ENCODE assay signal across 11 cellular contexts in the genomic region with DNA sequence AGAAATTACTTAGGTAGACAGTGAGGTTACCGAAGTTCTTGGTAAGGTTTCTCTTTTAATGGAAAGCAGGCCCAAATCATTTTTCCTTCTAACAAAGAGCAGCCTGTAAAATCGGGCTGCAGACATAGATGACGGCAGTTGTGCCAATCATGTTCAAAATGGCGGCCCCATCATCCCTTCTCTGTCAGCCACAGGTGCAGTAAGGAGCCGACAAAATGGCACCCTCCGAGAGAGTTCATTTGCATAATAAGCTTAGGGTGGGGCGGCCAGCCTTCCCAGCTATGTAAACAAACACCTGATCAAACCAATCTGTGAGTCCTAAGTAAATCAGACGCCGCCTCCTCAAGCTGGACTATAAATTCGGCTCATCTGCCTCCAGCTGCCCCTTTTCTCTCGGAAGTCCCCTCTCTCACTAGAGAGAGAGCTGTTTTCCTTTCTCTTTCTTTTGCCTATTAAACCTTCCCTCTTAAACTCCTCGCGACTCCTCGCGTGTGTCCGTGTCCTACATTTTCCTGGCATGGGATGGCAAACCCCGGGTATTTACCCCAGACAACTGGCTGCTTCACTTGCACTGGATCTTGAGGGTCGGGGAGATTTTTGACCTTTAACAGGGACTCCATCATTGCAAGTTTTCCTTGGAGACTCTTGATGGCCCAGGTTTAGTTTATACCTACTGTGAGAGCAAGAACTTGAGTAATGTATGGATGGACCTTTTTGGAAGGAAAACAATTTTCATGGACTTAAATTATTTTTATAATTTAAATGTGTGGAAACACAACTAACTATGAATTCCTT. TPM values are rescaled to one million over a fixed set of nuclear protein-coding genes. Genes with fewer than 3 reads are reported as not detected.
DNase-seq lines count a peak whose midpoint lies in the region; ATAC-seq and TF ChIP-seq lines count a peak whose summit lies in the region.
"Had no signal": no experiment of that assay in that cellular context is flagged by ENCODE, and none has a peak within 500 bp of the region (broad histone marks: within the 10 kb centered on the region; RNA-seq: fewer than 3 reads in every experiment).

No MANE protein-coding gene starts in this region.

- no peaks in the 10 kb centered on the region for H3K27me3 Mint-ChIP-seq in Calu3 (ENCODE audit: unreplicated experiment)
- peaks cover 0 to 8% of the 10 kb centered on the region in 2 donors for H3K27me3 Mint-ChIP-seq in effector memory CD8-positive, alpha-beta T cell

- peaks cover 30% of the 10 kb centered on the region for H3K4me1 ChIP-seq in body of pancreas
- peaks cover 3% of the 10 kb centered on the region for H3K4me1 ChIP-seq in mucosa of descending colon (ENCODE audit: low read depth)

- no TSS peak for BruUV-seq in Calu3 (replicated peaks; lab: Mats Ljungman, UMichigan)

- CTCF ChIA-PET in Calu3 (lab: Charles Lee), result interaction anchor here (0.7 to 2.4 kb wide), 8 partner anchors 32 to 371 kb away, joined by 3 to 15 read pairs (median 4); a partner anchor contains a TSS

- peaks cover 36% of the 10 kb centered on the region for H3K4me1 Mint-ChIP-seq in Calu3 (ENCODE audit: low read depth, unreplicated experiment)
- peaks cover 8 to 12% of the 10 kb centered on the region in 2 donors for H3K4me1 Mint-ChIP-seq in effector memory CD8-positive, alpha-beta T cell (ENCODE audit: low read depth in 2 of 2)

- TF ChIP-seq POLR2A in body of pancreas (IDR thresholded peaks at IDR 0.05), result no peak

- H3K27ac ChIP-seq in body of pancreas, result peak overlapping the region in 3 of 4 donors; percentile 43 to 61 (median 57)
- H3K27ac ChIP-seq: cardiac muscle cell, right lobe of liver had no signal

- H3K9me3 Mint-ChIP-seq in Calu3 (ENCODE audit: low read depth, unreplicated experiment), result peaks cover 14% of the 10 kb centered on the region
- peaks cover 2 to 7% of the 10 kb centered on the region in 2 donors for H3K9me3 Mint-ChIP-seq in effector memory CD8-positive, alpha-beta T cell

- H3K9me3 ChIP-seq in body of pancreas (no peaks in the 10 kb centered on the region), mucosa of descending colon (peaks cover 6% of the 10 kb centered on the region)
- H3K9me3 ChIP-seq: right lobe of liver had no signal

- WGBS in body of pancreas, 2 donors, result 82 to 84% methylated on average over 18 of the region's 18 CpGs

- H3K4me3 Mint-ChIP-seq in Calu3 (ENCODE audit: low read depth, unreplicated experiment), result no peak overlapping the region
- H3K4me3 Mint-ChIP-seq in effector memory CD8-positive, alpha-beta T cell, result no peak overlapping the region

- no peaks in the 10 kb centered on the region for H3K27me3 ChIP-seq in body of pancreas
- H3K27me3 ChIP-seq: cardiac muscle cell, right lobe of liver had no signal

- no peak overlapping the region for H3K4me3 ChIP-seq in body of pancreas
- H3K4me3 ChIP-seq in mucosa of descending colon, result no peak overlapping the region
- H3K4me3 ChIP-seq: cardiac muscle cell, right lobe of liver had no signal

- intact Hi-C loops in Calu3 (cut with micrococcal nuclease; ENCODE audit: unreplicated experiment), result loop anchor here (2.0 kb wide), 1 partner anchor 131 kb away; a partner anchor contains a TSS
- intact Hi-C loops in body of pancreas (cut with DNase I), result no loop called here
- intact Hi-C loops in mucosa of descending colon (cut with DNase I, micrococcal nuclease), result loop anchor here (5.0 kb wide), 1 partner anchor 48 kb away; no protein-coding TSS in a partner anchor
- intact Hi-C loops in posterior cingulate gyrus (cut with DNase I), result loop anchor here (5.0 kb wide), 1 partner anchor 133 kb away; a partner anchor contains a TSS

- TF ChIP-seq CTCF in Calu3 (IDR thresholded peaks at IDR 0.05; ENCODE audit: unreplicated experiment), result no peak
- TF ChIP-seq CTCF in body of pancreas (IDR thresholded peaks at IDR 0.05), result no peak
- TF ChIP-seq CTCF in mucosa of descending colon (IDR thresholded peaks at IDR 0.05), result no peak

- H3K27ac Mint-ChIP-seq in Calu3 (ENCODE audit: unreplicated experiment), result peak overlapping the region; percentile 37
- H3K27ac Mint-ChIP-seq in effector memory CD8-positive, alpha-beta T cell, result no peak overlapping the region

- H3K36me3 ChIP-seq in body of pancreas (replicated peaks in 1 of 2; ENCODE audit: insufficient read depth in 1 of 2, low read depth in 2 of 2) (no peaks in the 10 kb centered on the region), mucosa of descending colon (ENCODE audit: low read depth) (no peaks in the 10 kb centered on the region)
- H3K36me3 ChIP-seq: cardiac muscle cell, right lobe of liver had no signal

- peaks cover 16% of the 10 kb centered on the region for H3K36me3 Mint-ChIP-seq in Calu3 (ENCODE audit: insufficient read depth, unreplicated experiment)
- H3K36me3 Mint-ChIP-seq in effector memory CD8-positive, alpha-beta T cell (ENCODE audit: insufficient read depth), result no peaks in the 10 kb centered on the region

- no peak for ATAC-seq in body of pancreas
- ATAC-seq in mucosa of descending colon, result peak; percentile 18
- ATAC-seq in effector memory CD8-positive, alpha-beta T cell (replicated peaks), result no peak
- ATAC-seq: right lobe of liver had no signal

- DNase-seq in Calu3, result no peak
- peak; percentile 67 for DNase-seq in NCI-H2171 treated with DMSO at 0.1 percent for 48 hours (lab: John Stamatoyannopoulos, UW)
- peak in 1 of 4 donors; percentile 26 for DNase-seq in body of pancreas
- no peak for DNase-seq in mucosa of descending colon
- DNase-seq in posterior cingulate gyrus, result no peak
- no peak for DNase-seq in cortex of kidney (lab: John Stamatoyannopoulos, UW)
- DNase-seq in occipital lobe (lab: John Stamatoyannopoulos, UW), result no peak
- DNase-seq in effector memory CD8-positive, alpha-beta T cell, result no peak
- DNase-seq: right lobe of liver had no signal

RNA-seq across cellular contexts. Expression of a gene that starts 8.9 kb away (rescaled TPM):
- total RNA-seq in Calu3 (2022), result 489 and 580 TPM in 2 replicates
- 10 to 100 TPM; 90.3 to 97.3 TPM for total RNA-seq in body of pancreas
- 100 to 1,000 TPM; 145 to 336 (median 271) TPM for total RNA-seq in mucosa of descending colon
- total RNA-seq in occipital lobe, result 108 TPM

RNA-seq across cellular contexts. Expression of a gene that starts 32.6 kb away (rescaled TPM):
- total RNA-seq in Calu3 (2022), result 70.5 and 80.0 TPM in 2 replicates
- 10 to 100 TPM in 1 of 2 donors, under 1 TPM in 1; 0.66 to 27.2 TPM for total RNA-seq in body of pancreas
- total RNA-seq in mucosa of descending colon, result 10 to 100 TPM; 17.0 to 25.3 (median 25.0) TPM
- 20.0 TPM for total RNA-seq in occipital lobe

RNA-seq across cellular contexts. Expression of a gene that starts 38.6 kb away (rescaled TPM):
- total RNA-seq in Calu3 (2022) (33.0 and 34.2 TPM in 2 replicates), body of pancreas (10 to 100 TPM; 16.6 to 29.7 TPM), mucosa of descending colon (10 to 100 TPM; 20.9 to 27.6 (median 27.3) TPM), occipital lobe (31.2 TPM)

RNA-seq across cellular contexts. Expression of a gene that starts 56.5 kb away (rescaled TPM):
- total RNA-seq in Calu3 (2022) (184 and 246 TPM in 2 replicates), body of pancreas (1 to 10 TPM in 1 of 2 donors, not detected in 1; 5.2 TPM), mucosa of descending colon (not detected), occipital lobe (not detected)
- total RNA-seq: cardiac muscle cell, liver, right lobe of liver had no signal
